8 cellular contexts compared by ENCODE assay signal in the genomic region with DNA sequence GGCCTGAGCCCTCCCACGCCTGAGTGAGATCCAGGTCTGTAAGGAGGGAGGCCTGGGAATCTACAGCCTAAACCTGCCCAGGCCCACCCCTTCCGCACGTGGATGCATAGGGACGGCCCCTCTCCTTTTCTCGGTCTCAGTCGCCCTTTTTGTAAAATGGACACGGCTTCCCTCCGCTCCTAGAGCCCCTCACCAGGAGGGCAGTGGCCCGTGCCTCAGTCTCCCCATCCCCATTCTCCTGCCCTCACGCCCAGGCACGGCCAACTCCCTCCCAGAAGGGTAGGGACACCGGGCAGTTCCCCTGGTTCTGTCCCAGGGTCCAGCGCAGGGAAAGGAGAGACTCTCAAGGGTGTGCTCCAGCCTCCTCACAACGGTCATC. TPM values are rescaled to one million over a fixed set of nuclear protein-coding genes. Genes with fewer than 3 reads are reported as not detected.
DNase-seq lines count a peak whose midpoint lies in the region; ATAC-seq and TF ChIP-seq lines count a peak whose summit lies in the region.

No MANE protein-coding gene starts in this region.

- no peak for TF ChIP-seq CTCF in activated B cell treated with CpG ODN at 0.5 μM for 24 hours (IDR thresholded peaks at IDR 0.05)
- TF ChIP-seq CTCF in left lung (IDR thresholded peaks at IDR 0.05): no peak

- H3K36me3 ChIP-seq in left lung: no peaks in the 10 kb centered on the region

- peak overlapping the region in 1 of 2 donors; percentile 45 for H3K4me3 ChIP-seq in left lung

- no peaks in the 10 kb centered on the region for H3K4me1 Mint-ChIP-seq in activated T-cell treated with anti-CD3 and anti-CD28 coated beads, Interleukin-2, amount 50 U/mL, for 72 hours (ENCODE audit: low read depth)
- peaks cover 32% of the 10 kb centered on the region for H3K4me1 Mint-ChIP-seq in activated B cell treated with CpG ODN at 0.5 μM for 24 hours
- peaks cover 11 to 25% of the 10 kb centered on the region in 2 donors for H3K4me1 Mint-ChIP-seq in stimulated activated naive B cell treated with anti-CD40 and anti-IgM and Interleukin-4, amounts not matched to agents 10 μg/mL and 1 μg/mL and 100 μg/mL, for 72 hours

- H3K27me3 Mint-ChIP-seq in activated T-cell treated with anti-CD3 and anti-CD28 coated beads, Interleukin-2, amount 50 U/mL, for 72 hours (ENCODE audit: low read depth): peaks cover 29% of the 10 kb centered on the region
- H3K27me3 Mint-ChIP-seq in activated B cell treated with CpG ODN at 0.5 μM for 24 hours: no peaks in the 10 kb centered on the region
- peaks cover 0 to 8% of the 10 kb centered on the region in 2 donors for H3K27me3 Mint-ChIP-seq in stimulated activated naive B cell treated with anti-CD40 and anti-IgM and Interleukin-4, amounts not matched to agents 10 μg/mL and 1 μg/mL and 100 μg/mL, for 72 hours

- no peak for ATAC-seq in activated T-cell treated with anti-CD3 and anti-CD28 coated beads, Interleukin-2, amount 50 U/mL, for 72 hours (replicated peaks in 1 of 2)
- ATAC-seq in activated B cell treated with CpG ODN at 0.5 μM for 24 hours (ENCODE audit: low read depth) (no peak), left lung (peak; percentile 11), HG02623 (IDR thresholded peaks at IDR 0.05; ENCODE audit: unreplicated experiment) (no peak)
- ATAC-seq in stimulated activated naive B cell treated with anti-CD40 and anti-IgM and Interleukin-4, amounts not matched to agents 10 μg/mL and 1 μg/mL and 100 μg/mL, for 72 hours (replicated peaks): no peak

- H3K9me3 Mint-ChIP-seq in activated T-cell treated with anti-CD3 and anti-CD28 coated beads, Interleukin-2, amount 50 U/mL, for 72 hours: no peaks in the 10 kb centered on the region
- H3K9me3 Mint-ChIP-seq in activated B cell treated with CpG ODN at 0.5 μM for 24 hours: no peaks in the 10 kb centered on the region
- no peaks in the 10 kb centered on the region for H3K9me3 Mint-ChIP-seq in stimulated activated naive B cell treated with anti-CD40 and anti-IgM and Interleukin-4, amounts not matched to agents 10 μg/mL and 1 μg/mL and 100 μg/mL, for 72 hours

- H3K27ac Mint-ChIP-seq in activated T-cell treated with anti-CD3 and anti-CD28 coated beads, Interleukin-2, amount 50 U/mL, for 72 hours: no peak overlapping the region
- no peak overlapping the region for H3K27ac Mint-ChIP-seq in activated B cell treated with CpG ODN at 0.5 μM for 24 hours
- no peak overlapping the region for H3K27ac Mint-ChIP-seq in stimulated activated naive B cell treated with anti-CD40 and anti-IgM and Interleukin-4, amounts not matched to agents 10 μg/mL and 1 μg/mL and 100 μg/mL, for 72 hours

- in situ Hi-C loops in G401 (cut with HindIII; ENCODE audit: low sequenced_read_pairs): no loop called here

- peak overlapping the region; percentile 78 to 79 for H3K4me3 Mint-ChIP-seq in activated T-cell treated with anti-CD3 and anti-CD28 coated beads, Interleukin-2, amount 50 U/mL, for 72 hours
- peak overlapping the region; percentile 74 for H3K4me3 Mint-ChIP-seq in activated B cell treated with CpG ODN at 0.5 μM for 24 hours
- H3K4me3 Mint-ChIP-seq in stimulated activated naive B cell treated with anti-CD40 and anti-IgM and Interleukin-4, amounts not matched to agents 10 μg/mL and 1 μg/mL and 100 μg/mL, for 72 hours: peak overlapping the region; percentile 61 to 72

- H3K36me3 Mint-ChIP-seq in activated T-cell treated with anti-CD3 and anti-CD28 coated beads, Interleukin-2, amount 50 U/mL, for 72 hours (ENCODE audit: insufficient read depth in 2 of 2): no peaks in the 10 kb centered on the region
- H3K36me3 Mint-ChIP-seq in activated B cell treated with CpG ODN at 0.5 μM for 24 hours (ENCODE audit: low read depth): peaks cover 2% of the 10 kb centered on the region
- H3K36me3 Mint-ChIP-seq in stimulated activated naive B cell treated with anti-CD40 and anti-IgM and Interleukin-4, amounts not matched to agents 10 μg/mL and 1 μg/mL and 100 μg/mL, for 72 hours: no peaks in the 10 kb centered on the region

- no peak overlapping the region for H3K27ac ChIP-seq in left lung

- CTCF ChIA-PET in activated B cell treated with CpG ODN at 0.5 μM for 24 hours (lab: Charles Lee): no interaction called here

- H3K9me3 ChIP-seq in left lung: no peaks in the 10 kb centered on the region

- intact Hi-C loops in activated B cell treated with CpG ODN at 0.5 μM for 24 hours (cut with micrococcal nuclease) (loop anchor here (5.0 kb wide), 1 partner anchor 47 kb away; the partner anchor contains the start of gene WNT3), left lung (cut with DNase I) (no loop called here)

- peaks cover 0 to 31% of the 10 kb centered on the region in 2 donors for H3K4me1 ChIP-seq in left lung

- POLR2A ChIA-PET in activated B cell treated with CpG ODN at 0.5 μM for 24 hours (lab: Charles Lee): interaction anchor here (1.0 kb wide), 2 partner anchors 25 to 34 kb away, joined by 3 read pairs; no protein-coding TSS in a partner anchor

- no peak for DNase-seq in activated T-cell treated with anti-CD3 and anti-CD28 coated beads, Interleukin-2, amount 50 U/mL, for 72 hours
- no peak for DNase-seq in activated T-cell treated with anti-CD3 and anti-CD28 coated beads for 4 hours
- DNase-seq in activated B cell treated with CpG ODN at 0.5 μM for 24 hours: no peak
- DNase-seq in left lung: peak in 1 of 2 donors; percentile 45
- no peak for DNase-seq in stimulated activated naive B cell treated with anti-CD40 and anti-IgM and Interleukin-4, amounts not matched to agents 10 μg/mL and 1 μg/mL and 100 μg/mL, for 72 hours
- DNase-seq in stimulated activated CD4-positive, alpha-beta T cell treated with anti-CD3 and anti-CD28 coated beads, Interleukin-4, amount 100 ng/mL, for 4 hours: no peak
- DNase-seq in G401 (ENCODE audit: low spot score): no peak

- peaks cover 0 to 70% of the 10 kb centered on the region in 2 donors for H3K27me3 ChIP-seq in left lung

RNA-seq across cellular contexts. Expression of gene WNT3, which starts 48.1 kb away (rescaled TPM):
- total RNA-seq in activated T-cell treated with anti-CD3 and anti-CD28 coated beads, Interleukin-2, amount 50 U/mL, for 72 hours: under 1 TPM; 0.14 to 0.53 TPM
- total RNA-seq in activated B cell treated with CpG ODN at 0.5 μM for 24 hours (1.0 and 1.3 TPM in 2 replicates), left lung (1 to 10 TPM; 1.7 to 3.0 TPM)
- total RNA-seq in G401 (2014; rRNA removed; shearing (Covaris generic)): not detected in 2 replicates
